ENCODE assay signal across 12 cellular contexts in genomic region chr2:24785704-24786321, GRCh38. TPM values are rescaled to one million over a fixed set of nuclear protein-coding genes. Genes with fewer than 3 reads are reported as not detected.
DNase-seq lines count a peak whose midpoint lies in the region; ATAC-seq, FAIRE-seq and TF ChIP-seq lines count a peak whose summit lies in the region.
"Had no signal": no experiment of that assay in that cellular context is flagged by ENCODE, and none has a peak within 500 bp of the region (broad histone marks: within the 10 kb centered on the region; RNA-seq: fewer than 3 reads in every experiment).

No MANE protein-coding gene starts in this region.

- H3K9me3 ChIP-seq in OCI-LY7 (ENCODE audit: low read length) (peaks cover 14% of the 10 kb centered on the region; the same call in 1 of the 2 replicates), kidney (ENCODE audit: control insufficient read depth in 1 of 2, low read length in 2 of 2) (no peaks in the 10 kb centered on the region)
- H3K9me3 ChIP-seq: gastrocnemius medialis had no signal

- DNase-seq in DMS153 (lab: John Stamatoyannopoulos, UW) (peak; percentile 73), OCI-LY7 (ENCODE audit: low spot score) (peak; percentile 82), SK-N-DZ (ENCODE audit: low spot score) (no peak), glutamatergic neuron (no peak), kidney (no peak)
- DNase-seq in stimulated activated CD4-positive, alpha-beta T cell treated with anti-CD3 and anti-CD28 coated beads, Interleukin-15, amount 100 ng/mL, for 24 hours = no peak
- DNase-seq: activated T-cell treated with anti-CD3 and anti-CD28 coated beads, Interleukin-2, amount 50 U/mL, for 1 hour; EL; gastrocnemius medialis; right cardiac atrium had no signal

- CTCF ChIA-PET in OCI-LY7 (lab: Charles Lee; ENCODE audit: unreplicated experiment) = no interaction called here

- peaks cover 3% of the 10 kb centered on the region for H3K36me3 Mint-ChIP-seq in glutamatergic neuron (ENCODE audit: unreplicated experiment)

- no peak for TF ChIP-seq CTCF in OCI-LY7 (conservative IDR thresholded peaks at IDR 0.05; ENCODE audit: low read length)
- no peak for TF ChIP-seq CTCF in glutamatergic neuron (IDR thresholded peaks at IDR 0.05; ENCODE audit: partially characterized antibody, unreplicated experiment)
- TF ChIP-seq CTCF in kidney (IDR thresholded peaks at IDR 0.05; ENCODE audit: borderline replicate concordance, extremely low read depth, insufficient read depth) = no peak

- no peaks in the 10 kb centered on the region for H3K79me2 ChIP-seq in OCI-LY7 (ENCODE audit: insufficient read depth, low read depth, low read length)

- H3K27ac ChIP-seq in OCI-LY7 (ENCODE audit: low read depth, low read length, poor library complexity, severe bottlenecking) (peak overlapping the region; percentile 60), kidney (ENCODE audit: low read depth in 2 of 2, low read length in 2 of 2) (no peak overlapping the region)
- H3K27ac ChIP-seq: gastrocnemius medialis had no signal

- peak overlapping the region; percentile 27 for H3K4me3 ChIP-seq in OCI-LY7 (ENCODE audit: low read depth, low read length, poor library complexity, severe bottlenecking)
- no peak overlapping the region for H3K4me3 ChIP-seq in kidney (ENCODE audit: low read length in 2 of 2)
- H3K4me3 ChIP-seq: gastrocnemius medialis had no signal

- H3K4me2 ChIP-seq in OCI-LY7 (ENCODE audit: low read length) = peak overlapping the region; percentile 47

- no TSS peak for BruUV-seq in OCI-LY7 (replicated peaks; lab: Mats Ljungman, UMichigan)

- H3K9me2 ChIP-seq in OCI-LY7 (ENCODE audit: insufficient read depth, low read length) = no peaks in the 10 kb centered on the region

- H3K27me3 Mint-ChIP-seq in glutamatergic neuron (ENCODE audit: unreplicated experiment) = no peaks in the 10 kb centered on the region

- POLR2A ChIA-PET in OCI-LY7 (lab: Charles Lee) = interaction anchor here (0.6 to 1.6 kb wide), 5 partner anchors 9 to 222 kb away, joined by 3 to 5 read pairs (median 3); no protein-coding TSS in a partner anchor

- H3K4me1 ChIP-seq in OCI-LY7 (ENCODE audit: insufficient read depth, low read length, poor library complexity, severe bottlenecking) (peaks cover 19% of the 10 kb centered on the region), kidney (ENCODE audit: control insufficient read depth in 1 of 2, insufficient read depth in 1 of 2, low read depth in 1 of 2, low read length in 2 of 2) (no peaks in the 10 kb centered on the region)
- H3K4me1 ChIP-seq: gastrocnemius medialis had no signal

- H4K20me1 ChIP-seq in OCI-LY7 (ENCODE audit: insufficient read depth, low read length) = no peaks in the 10 kb centered on the region

- H3K36me3 ChIP-seq in OCI-LY7 (ENCODE audit: insufficient read depth, low read length) (peaks cover 3% of the 10 kb centered on the region; the same call in 1 of the 2 replicates), kidney (ENCODE audit: control insufficient read depth in 1 of 2, insufficient read depth in 2 of 2, low read length in 2 of 2) (peaks cover 3% of the 10 kb centered on the region in 2 donors)
- H3K36me3 ChIP-seq: gastrocnemius medialis had no signal

- FAIRE-seq in kidney (lab: Jason Lieb, UNC) = no peak

- intact Hi-C loops in OCI-LY7 (cut with micrococcal nuclease; ENCODE audit: unreplicated experiment) (no loop called here), kidney (cut with DNase I) (no loop called here)

- H2AFZ ChIP-seq in OCI-LY7 (ENCODE audit: low read length) = peak overlapping the region; percentile 80

- H3K4me1 Mint-ChIP-seq in glutamatergic neuron (ENCODE audit: low read depth, unreplicated experiment) = no peaks in the 10 kb centered on the region

- peaks cover 1% of the 10 kb centered on the region for H3K9me3 Mint-ChIP-seq in glutamatergic neuron (ENCODE audit: unreplicated experiment)

- no peak overlapping the region for H3K27ac Mint-ChIP-seq in glutamatergic neuron (ENCODE audit: unreplicated experiment)

- ATAC-seq in GM19397 (IDR thresholded peaks at IDR 0.05; ENCODE audit: unreplicated experiment) (peak; percentile 82), HG03432 (IDR thresholded peaks at IDR 0.05; ENCODE audit: unreplicated experiment) (peak; percentile 75)
- ATAC-seq: gastrocnemius medialis had no signal

- H3K9ac ChIP-seq in kidney (ENCODE audit: low read length in 2 of 2) = no peak overlapping the region

- H3K4me3 Mint-ChIP-seq in glutamatergic neuron (ENCODE audit: unreplicated experiment) = no peak overlapping the region

RNA-seq across cellular contexts. Expression of gene PTRHD1, which starts 7.4 kb away (rescaled TPM):
- 44.8 and 55.0 TPM in 2 replicates for total RNA-seq in OCI-LY7 (2014; rRNA removed; shearing (Covaris generic))
- total RNA-seq in OCI-LY7 (2022) (41.5 and 43.9 TPM in 2 replicates), glutamatergic neuron (ENCODE audit: unreplicated experiment) (25.2 TPM), kidney (21.7 TPM)
- polyA plus RNA-seq in SK-N-DZ (2014; cell fraction: cytosol; rRNA removed) = 13.6 and 23.3 TPM in 2 replicates
- polyA plus RNA-seq in SK-N-DZ (2014; cell fraction: nucleus; rRNA removed) = 6.6 and 29.7 TPM in 2 replicates
- polyA plus RNA-seq in kidney (ENCODE audit: insufficient read depth, low read depth, low replicate concordance) = 56.4 TPM

RNA-seq across cellular contexts. Expression of gene CENPO, which starts 7.4 kb away (rescaled TPM):
- 52.4 and 53.6 TPM in 2 replicates for total RNA-seq in OCI-LY7 (2014; rRNA removed; shearing (Covaris generic))
- total RNA-seq in OCI-LY7 (2022) (59.2 and 65.1 TPM in 2 replicates), glutamatergic neuron (ENCODE audit: unreplicated experiment) (26.5 TPM), kidney (5.7 TPM)
- polyA plus RNA-seq in SK-N-DZ (2014; cell fraction: cytosol; rRNA removed) = 27.9 and 41.2 TPM in 2 replicates
- polyA plus RNA-seq in SK-N-DZ (2014; cell fraction: nucleus; rRNA removed) = 34.9 and 45.0 TPM in 2 replicates
- polyA plus RNA-seq in kidney (ENCODE audit: insufficient read depth, low read depth, low replicate concordance) = 1.5 TPM

Comparison
In these comparisons a context has a peak if more than half of its experiments do, and no peak if none do; other contexts are left out.
1. DNase-seq: peak in DMS153 (single experiment) and OCI-LY7 (single experiment); none in SK-N-DZ (single experiment), glutamatergic neuron (single experiment), kidney (single experiment) and stimulated activated CD4-positive, alpha-beta T cell treated with anti-CD3 and anti-CD28 coated beads, Interleukin-15, amount 100 ng/mL, for 24 hours (single experiment).